In genomic region chr17:7438656-7439460, GRCh38 we compare ENCODE assay signal across 10 cellular contexts. TPM values are rescaled to one million over a fixed set of nuclear protein-coding genes. Genes with fewer than 3 reads are reported as not detected.
A peak's percentile ranks its signal among the peaks of the same experiment; 100 is the strongest.
DNase-seq lines count a peak whose midpoint lies in the region; ATAC-seq and TF ChIP-seq lines count a peak whose summit lies in the region.
"Had no signal": no experiment of that assay in that cellular context is flagged by ENCODE, and none has a peak within 500 bp of the region (broad histone marks: within the 10 kb centered on the region; RNA-seq: fewer than 3 reads in every experiment).

No MANE protein-coding gene starts in this region.

- intact Hi-C loops in PC-3 (cut with micrococcal nuclease) = loop anchor here (5.0 kb wide), 2 partner anchors 87 to 248 kb away; partner anchors contain the start of genes KCTD11, TP53 and WRAP53

- H3K4me1 ChIP-seq in CD8-positive, alpha-beta memory T cell (ENCODE audit: insufficient read depth, low read length) = peaks cover 50% of the 10 kb centered on the region
- H3K4me1 ChIP-seq in PC-3 (ENCODE audit: insufficient read depth, low read length) = peaks cover 4% of the 10 kb centered on the region; the same call in 1 of the 2 replicates

- H3K27me3 ChIP-seq in CD8-positive, alpha-beta memory T cell (ENCODE audit: insufficient read depth, low read length, poor library complexity, severe bottlenecking) = peaks cover 36% of the 10 kb centered on the region
- no peaks in the 10 kb centered on the region for H3K27me3 ChIP-seq in PC-3 (ENCODE audit: low read length)

- H3K36me3 Mint-ChIP-seq in CD8-positive, alpha-beta memory T cell = peaks cover 4 to 10% (median 7%) of the 10 kb centered on the region in 3 donors
- H3K36me3 Mint-ChIP-seq in endothelial cell (ENCODE audit: low read depth, unreplicated experiment) (no peaks in the 10 kb centered on the region), osteocyte (ENCODE audit: unreplicated experiment) (peaks cover 2% of the 10 kb centered on the region)

- ATAC-seq in PC-3 (no peak), GM19324 (IDR thresholded peaks at IDR 0.05; ENCODE audit: low FRiP score, unreplicated experiment) (no peak), HG03378 (IDR thresholded peaks at IDR 0.05; ENCODE audit: unreplicated experiment) (no peak)

- H3K36me3 ChIP-seq in CD8-positive, alpha-beta memory T cell (ENCODE audit: insufficient read depth, low read length) = no peaks in the 10 kb centered on the region
- H3K36me3 ChIP-seq in PC-3 (ENCODE audit: low read depth, low read length) = no peaks in the 10 kb centered on the region

- peak overlapping the region; percentile 98; the same call in 1 of the 2 replicates for H3K4me2 ChIP-seq in PC-3 (ENCODE audit: low read length)

- peak overlapping the region; percentile 4 to 71 (median 56) for H3K27ac Mint-ChIP-seq in CD8-positive, alpha-beta memory T cell
- H3K27ac Mint-ChIP-seq in endothelial cell (ENCODE audit: unreplicated experiment) = peak overlapping the region; percentile 55
- no peak overlapping the region for H3K27ac Mint-ChIP-seq in osteocyte (ENCODE audit: unreplicated experiment)

- POLR2A ChIA-PET in CD8-positive, alpha-beta memory T cell (lab: Charles Lee) = interaction anchor here (0.9 to 4.5 kb wide), 5 partner anchors 15 to 122 kb away, joined by 3 to 48 read pairs (median 6); partner anchors contain the start of genes POLR2A and ZBTB4
- POLR2A ChIA-PET in PC-3 (lab: Charles Lee; ENCODE audit: unreplicated experiment) = no interaction called here

- no peak overlapping the region for H2AFZ ChIP-seq in PC-3 (ENCODE audit: low read length)
- H2AFZ ChIP-seq: GM23248 had no signal

- CTCF ChIA-PET in CD8-positive, alpha-beta memory T cell (lab: Charles Lee) = interaction anchor here (0.9 to 5.1 kb wide), 6 partner anchors 16 to 83 kb away, joined by 3 to 78 read pairs (median 26); partner anchors contain the start of genes POLR2A, TMEM95 and ZBTB4
- CTCF ChIA-PET in PC-3 (lab: Charles Lee) = no interaction called here

- H3K4me1 Mint-ChIP-seq in CD8-positive, alpha-beta memory T cell = peaks cover 33 to 56% (median 46%) of the 10 kb centered on the region in 3 donors
- peaks cover 38% of the 10 kb centered on the region for H3K4me1 Mint-ChIP-seq in endothelial cell (ENCODE audit: unreplicated experiment)
- H3K4me1 Mint-ChIP-seq in osteocyte (ENCODE audit: unreplicated experiment) = peaks cover 44% of the 10 kb centered on the region

- BruUV-seq in PC-3 (replicated peaks; lab: Mats Ljungman, UMichigan) = no TSS peak

- peak overlapping the region; percentile 24 for H3K4me3 ChIP-seq in CD8-positive, alpha-beta memory T cell (ENCODE audit: low read length)
- H3K4me3 ChIP-seq in PC-3 (ENCODE audit: low read length) = no peak overlapping the region

- TF ChIP-seq CTCF in PC-3 (conservative IDR thresholded peaks at IDR 0.05; ENCODE audit: low read depth, low read length) (no peak), endothelial cell (IDR thresholded peaks at IDR 0.05; ENCODE audit: unreplicated experiment) (no peak), osteocyte (IDR thresholded peaks at IDR 0.05) (no peak)

- no peaks in the 10 kb centered on the region for H3F3A ChIP-seq in PC-3 (ENCODE audit: low read length, unreplicated experiment)

- 0 out of 2 replicates have a peak, but pooled peaks cover 5% of the 10 kb centered on the region for H3K79me2 ChIP-seq in PC-3 (ENCODE audit: low read length)

- no peak for DNase-seq in CD8-positive, alpha-beta memory T cell
- DNase-seq in PC-3 (no peak), endothelial cell (ENCODE audit: low spot score) (no peak), osteocyte (ENCODE audit: extremely low spot score, unreplicated experiment) (no peak), T-helper 9 cell (no peak)
- DNase-seq in activated effector memory CD4-positive, alpha-beta T cell treated with Interleukin-2 at 50 U/mL for 16 hours = no peak

- peaks cover 36 to 42% of the 10 kb centered on the region in 2 donors for H3K27me3 Mint-ChIP-seq in CD8-positive, alpha-beta memory T cell
- H3K27me3 Mint-ChIP-seq in endothelial cell (ENCODE audit: unreplicated experiment) (peaks cover 28% of the 10 kb centered on the region), osteocyte (ENCODE audit: unreplicated experiment) (peaks cover 36% of the 10 kb centered on the region)

- H3K9me3 ChIP-seq in CD8-positive, alpha-beta memory T cell (ENCODE audit: low read length) = no peaks in the 10 kb centered on the region
- no peaks in the 10 kb centered on the region for H3K9me3 ChIP-seq in PC-3 (ENCODE audit: low read length)

- no peaks in the 10 kb centered on the region for H3K9me3 Mint-ChIP-seq in CD8-positive, alpha-beta memory T cell
- H3K9me3 Mint-ChIP-seq in endothelial cell (ENCODE audit: unreplicated experiment) = no peaks in the 10 kb centered on the region
- no peaks in the 10 kb centered on the region for H3K9me3 Mint-ChIP-seq in osteocyte (ENCODE audit: unreplicated experiment)

- no peaks in the 10 kb centered on the region for H3K9me2 ChIP-seq in PC-3 (replicated peaks; ENCODE audit: low read length)

- no peak overlapping the region for H3K9ac ChIP-seq in PC-3 (ENCODE audit: low read length)
- H3K9ac ChIP-seq: GM23248 had no signal

- H3K4me3 Mint-ChIP-seq in CD8-positive, alpha-beta memory T cell = peak overlapping the region; percentile 8 to 81 (median 61)
- H3K4me3 Mint-ChIP-seq in endothelial cell (ENCODE audit: unreplicated experiment) = peak overlapping the region; percentile 86
- peak overlapping the region; percentile 63 for H3K4me3 Mint-ChIP-seq in osteocyte (ENCODE audit: unreplicated experiment)

- H3K27ac ChIP-seq in CD8-positive, alpha-beta memory T cell (ENCODE audit: low read depth, low read length) = no peak overlapping the region
- no peak overlapping the region for H3K27ac ChIP-seq in PC-3 (ENCODE audit: low read length)
- H3K27ac ChIP-seq: GM23248 had no signal

- H4K20me1 ChIP-seq in PC-3 (ENCODE audit: low read length) = no peaks in the 10 kb centered on the region

RNA-seq across cellular contexts. Expression of gene FGF11, which starts 0.5 kb away (rescaled TPM):
- 1 to 10 TPM in 1 of 2 experiments, under 1 TPM in 1; 0.85 to 1.1 TPM for total RNA-seq in CD8-positive, alpha-beta memory T cell
- 0.12 TPM for polyA plus RNA-seq in CD8-positive, alpha-beta memory T cell
- total RNA-seq in PC-3 (2014; rRNA removed) (0.69 and 1.0 TPM in 2 replicates), endothelial cell (ENCODE audit: unreplicated experiment) (19.7 TPM), osteocyte (1.3 and 1.5 TPM in 2 replicates)
- total RNA-seq: GM23248 had no signal

RNA-seq across cellular contexts. Expression of gene TMEM102, which starts 3.6 kb away (rescaled TPM):
- total RNA-seq in CD8-positive, alpha-beta memory T cell = 10 to 100 TPM; 11.1 to 11.9 TPM
- 23.3 TPM for polyA plus RNA-seq in CD8-positive, alpha-beta memory T cell
- total RNA-seq in PC-3 (2014; rRNA removed) (14.0 and 17.9 TPM in 2 replicates), endothelial cell (ENCODE audit: unreplicated experiment) (6.1 TPM), osteocyte (6.4 and 6.7 TPM in 2 replicates)

RNA-seq across cellular contexts. Expression of gene CHRNB1, which starts 6.0 kb away (rescaled TPM):
- total RNA-seq in CD8-positive, alpha-beta memory T cell = 1 to 10 TPM; 6.0 to 6.3 TPM
- polyA plus RNA-seq in CD8-positive, alpha-beta memory T cell = 24.7 TPM
- total RNA-seq in PC-3 (2014; rRNA removed) (2.1 and 2.9 TPM in 2 replicates), endothelial cell (ENCODE audit: unreplicated experiment) (11.8 TPM), osteocyte (9.3 and 11.0 TPM in 2 replicates)

RNA-seq across cellular contexts. Expression of gene SPEM3, which starts 10.2 kb away (rescaled TPM):
- total RNA-seq in CD8-positive, alpha-beta memory T cell = not detected
- not detected for polyA plus RNA-seq in CD8-positive, alpha-beta memory T cell
- not detected in 2 replicates for total RNA-seq in PC-3 (2014; rRNA removed)
- total RNA-seq in endothelial cell (ENCODE audit: unreplicated experiment) = not detected
- total RNA-seq in osteocyte = not detected in 2 replicates
- total RNA-seq: GM23248, RPMI7951 had no signal
- polyA plus RNA-seq: GM23248 had no signal

RNA-seq across cellular contexts. Expression of gene SPEM2, which starts 13.4 kb away (rescaled TPM):
- not detected for total RNA-seq in CD8-positive, alpha-beta memory T cell
- polyA plus RNA-seq in CD8-positive, alpha-beta memory T cell = not detected
- total RNA-seq in PC-3 (2014; rRNA removed) (not detected in 2 replicates), endothelial cell (ENCODE audit: unreplicated experiment) (0.15 TPM), osteocyte (not detected in 2 replicates)
- total RNA-seq: GM23248, RPMI7951 had no signal
- polyA plus RNA-seq: GM23248 had no signal
